Comparison of ENCODE assay signal across 22 cellular contexts in genomic region chr11:78244080-78244479, GRCh38. TPM values are rescaled to one million over a fixed set of nuclear protein-coding genes. Genes with fewer than 3 reads are reported as not detected.
DNase-seq lines count a peak whose midpoint lies in the region; TF ChIP-seq lines count a peak whose summit lies in the region.
"Had no signal": no experiment of that assay in that cellular context is flagged by ENCODE, and none has a peak within 500 bp of the region (broad histone marks: within the 10 kb centered on the region; RNA-seq: fewer than 3 reads in every experiment).

No MANE protein-coding gene starts in this region.

- peak overlapping the region; percentile 6 for H3K27ac ChIP-seq in subcutaneous abdominal adipose tissue (ENCODE audit: low read depth, low read length)
- H3K27ac ChIP-seq: RWPE1, spleen had no signal

- H3K36me3 Mint-ChIP-seq in T-helper 2 cell treated with Interferon-gamma antibody and Interleukin-4, amounts not matched to agents 5 μg/mL and 100 μg/mL, for 36 hours (ENCODE audit: low read depth), result peaks cover 85% of the 10 kb centered on the region
- peaks cover 95% of the 10 kb centered on the region for H3K36me3 Mint-ChIP-seq in activated T-helper 2 cell treated with anti-CD3 and anti-CD28 coated beads, Interferon-gamma antibody, Interleukin-2, Interleukin-4, amounts not matched to agents 10 μg/mL and 5 μg/mL and 100 μg/mL, durations not matched to agents 14 hours and 24 hours and 36 hours (ENCODE audit: low read depth)

- no peak for DNase-seq in T-helper 2 cell treated with Interferon-gamma antibody and Interleukin-4, amounts not matched to agents 5 μg/mL and 100 μg/mL, for 36 hours (ENCODE audit: low spot score)
- DNase-seq in T-helper 2 cell, result no peak
- DNase-seq in activated T-helper 2 cell treated with anti-CD3 and anti-CD28 coated beads, Interferon-gamma antibody, Interleukin-2, Interleukin-4, amounts not matched to agents 10 μg/mL and 5 μg/mL and 100 μg/mL, durations not matched to agents 14 hours and 24 hours and 36 hours (ENCODE audit: low spot score), result no peak
- DNase-seq in fibroblast of mammary gland (ENCODE audit: low read depth), result peak; percentile 26
- no peak for DNase-seq in NCI-H2081 treated with DMSO at 0.1 percent for 48 hours (lab: John Stamatoyannopoulos, UW)
- DNase-seq in SK-N-DZ (ENCODE audit: low spot score), result no peak
- no peak for DNase-seq in iPS-NIHi7 (ENCODE audit: extremely low spot score)
- DNase-seq: activated CD4-positive, alpha-beta T cell treated with anti-CD3 and anti-CD28 coated beads for 48 hours; activated CD8-positive, alpha-beta memory T cell treated with anti-CD3 and anti-CD28 coated beads, Interleukin-2, amount 50 U/mL, for 4 hours; activated effector memory CD4-positive, alpha-beta T cell treated with anti-CD3 and anti-CD28 coated beads, Interleukin-2, amount 50 U/mL, for 16 hours; activated naive CD8-positive, alpha-beta T cell treated with anti-CD3 and anti-CD28 coated beads, Interleukin-2, amount 50 U/mL, for 24 hours; Caco-2; cerebellar nuclear complex; effector memory CD4-positive, alpha-beta T cell; glutamatergic neuron; HCEC 1CT; NCI-H1417; spleen; stimulated activated CD4-positive, alpha-beta T cell treated with anti-CD3 and anti-CD28 coated beads, Interleukin-4, amount 100 ng/mL, for 4 hours; stimulated activated naive CD8-positive, alpha-beta T cell treated with anti-CD3 and anti-CD28 coated beads, Interleukin-15, amount 100 ng/mL, for 72 hours had no signal

- TF ChIP-seq CTCF in fibroblast of mammary gland (conservative IDR thresholded peaks at IDR 0.05; ENCODE audit: control insufficient read depth, insufficient read depth, low read depth, low read length), result no peak

- peaks cover 0 to 11% (median 9%) of the 10 kb centered on the region in 5 donors for H3K4me1 ChIP-seq in subcutaneous abdominal adipose tissue (ENCODE audit: control insufficient read depth in 5 of 5, insufficient read depth in 5 of 5, low read length in 5 of 5)
- H3K4me1 ChIP-seq: Caco-2 had no signal

- intact Hi-C loops in activated T-helper 2 cell treated with anti-CD3 and anti-CD28 coated beads, Interferon-gamma antibody, Interleukin-2, Interleukin-4, amounts not matched to agents 10 μg/mL and 5 μg/mL and 100 μg/mL, durations not matched to agents 14 hours and 24 hours and 36 hours (cut with micrococcal nuclease), result no loop called here

- H3K27ac Mint-ChIP-seq in T-helper 2 cell treated with Interferon-gamma antibody and Interleukin-4, amounts not matched to agents 5 μg/mL and 100 μg/mL, for 36 hours, result no peak overlapping the region
- peak overlapping the region; percentile 8 for H3K27ac Mint-ChIP-seq in activated T-helper 2 cell treated with anti-CD3 and anti-CD28 coated beads, Interferon-gamma antibody, Interleukin-2, Interleukin-4, amounts not matched to agents 10 μg/mL and 5 μg/mL and 100 μg/mL, durations not matched to agents 14 hours and 24 hours and 36 hours
- H3K27ac Mint-ChIP-seq: activated naive CD8-positive, alpha-beta T cell treated with anti-CD3 and anti-CD28 coated beads, Interleukin-2, amount 50 U/mL, for 24 hours; stimulated activated naive CD8-positive, alpha-beta T cell treated with anti-CD3 and anti-CD28 coated beads, Interleukin-15, amount 100 ng/mL, for 72 hours had no signal

- H3K4me3 Mint-ChIP-seq in T-helper 2 cell treated with Interferon-gamma antibody and Interleukin-4, amounts not matched to agents 5 μg/mL and 100 μg/mL, for 36 hours, result peak overlapping the region; percentile 45
- H3K4me3 Mint-ChIP-seq in activated T-helper 2 cell treated with anti-CD3 and anti-CD28 coated beads, Interferon-gamma antibody, Interleukin-2, Interleukin-4, amounts not matched to agents 10 μg/mL and 5 μg/mL and 100 μg/mL, durations not matched to agents 14 hours and 24 hours and 36 hours (ENCODE audit: low read depth), result peak overlapping the region; percentile 6
- H3K4me3 Mint-ChIP-seq: activated naive CD8-positive, alpha-beta T cell treated with anti-CD3 and anti-CD28 coated beads, Interleukin-2, amount 50 U/mL, for 24 hours; stimulated activated naive CD8-positive, alpha-beta T cell treated with anti-CD3 and anti-CD28 coated beads, Interleukin-15, amount 100 ng/mL, for 72 hours had no signal

- H3K9ac ChIP-seq in subcutaneous abdominal adipose tissue (ENCODE audit: low read length in 5 of 5), result no peak overlapping the region

- peaks cover 24% of the 10 kb centered on the region for H3K9me3 Mint-ChIP-seq in T-helper 2 cell treated with Interferon-gamma antibody and Interleukin-4, amounts not matched to agents 5 μg/mL and 100 μg/mL, for 36 hours
- H3K9me3 Mint-ChIP-seq in activated T-helper 2 cell treated with anti-CD3 and anti-CD28 coated beads, Interferon-gamma antibody, Interleukin-2, Interleukin-4, amounts not matched to agents 10 μg/mL and 5 μg/mL and 100 μg/mL, durations not matched to agents 14 hours and 24 hours and 36 hours, result peaks cover 20% of the 10 kb centered on the region

- H3K9me3 ChIP-seq in subcutaneous abdominal adipose tissue (ENCODE audit: control insufficient read depth in 5 of 5, low read length in 5 of 5), result peaks cover 0 to 10% (median 6%) of the 10 kb centered on the region in 5 donors

- H3K27me3 Mint-ChIP-seq in T-helper 2 cell treated with Interferon-gamma antibody and Interleukin-4, amounts not matched to agents 5 μg/mL and 100 μg/mL, for 36 hours (ENCODE audit: low read depth), result no peaks in the 10 kb centered on the region
- H3K27me3 Mint-ChIP-seq in activated T-helper 2 cell treated with anti-CD3 and anti-CD28 coated beads, Interferon-gamma antibody, Interleukin-2, Interleukin-4, amounts not matched to agents 10 μg/mL and 5 μg/mL and 100 μg/mL, durations not matched to agents 14 hours and 24 hours and 36 hours (ENCODE audit: low read depth), result no peaks in the 10 kb centered on the region
- H3K27me3 Mint-ChIP-seq: activated naive CD8-positive, alpha-beta T cell treated with anti-CD3 and anti-CD28 coated beads, Interleukin-2, amount 50 U/mL, for 24 hours; stimulated activated naive CD8-positive, alpha-beta T cell treated with anti-CD3 and anti-CD28 coated beads, Interleukin-15, amount 100 ng/mL, for 72 hours had no signal

- H3K4me3 ChIP-seq in fibroblast of mammary gland (ENCODE audit: control insufficient read depth, low read depth, low read length) (no peak overlapping the region), subcutaneous abdominal adipose tissue (ENCODE audit: low read depth in 1 of 5, low read length in 5 of 5) (no peak overlapping the region)
- H3K4me3 ChIP-seq: spleen had no signal

- H3K36me3 ChIP-seq in subcutaneous abdominal adipose tissue (ENCODE audit: control insufficient read depth in 5 of 5, insufficient read depth in 5 of 5, low read length in 5 of 5), result peaks cover 7 to 17% (median 15%) of the 10 kb centered on the region in 5 donors

- H3K27me3 ChIP-seq in subcutaneous abdominal adipose tissue (ENCODE audit: control insufficient read depth in 5 of 5, insufficient read depth in 4 of 5, low read length in 5 of 5), result no peaks in the 10 kb centered on the region
- H3K27me3 ChIP-seq: spleen had no signal

- peaks cover 33% of the 10 kb centered on the region for H3K4me1 Mint-ChIP-seq in T-helper 2 cell treated with Interferon-gamma antibody and Interleukin-4, amounts not matched to agents 5 μg/mL and 100 μg/mL, for 36 hours (ENCODE audit: low read depth)
- peaks cover 24% of the 10 kb centered on the region for H3K4me1 Mint-ChIP-seq in activated T-helper 2 cell treated with anti-CD3 and anti-CD28 coated beads, Interferon-gamma antibody, Interleukin-2, Interleukin-4, amounts not matched to agents 10 μg/mL and 5 μg/mL and 100 μg/mL, durations not matched to agents 14 hours and 24 hours and 36 hours (ENCODE audit: low read depth)
- H3K4me1 Mint-ChIP-seq: stimulated activated naive CD8-positive, alpha-beta T cell treated with anti-CD3 and anti-CD28 coated beads, Interleukin-15, amount 100 ng/mL, for 72 hours had no signal

RNA-seq across cellular contexts. Expression of gene USP35, which starts 55.4 kb away (rescaled TPM):
- 12.9 and 14.6 TPM in 2 replicates for total RNA-seq in activated T-helper 2 cell treated with anti-CD3 and anti-CD28 coated beads, Interferon-gamma antibody, Interleukin-2, Interleukin-4, amounts not matched to agents 10 μg/mL and 5 μg/mL and 100 μg/mL, durations not matched to agents 14 hours and 24 hours and 36 hours
- polyA plus RNA-seq in SK-N-DZ (2014; cell fraction: cytosol; rRNA removed), result 8.2 and 10.9 TPM in 2 replicates
- polyA plus RNA-seq in SK-N-DZ (2014; cell fraction: nucleus; rRNA removed), result 34.7 and 54.8 TPM in 2 replicates

RNA-seq across cellular contexts. Expression of gene KCTD21, which starts 55.7 kb away (rescaled TPM):
- total RNA-seq in activated T-helper 2 cell treated with anti-CD3 and anti-CD28 coated beads, Interferon-gamma antibody, Interleukin-2, Interleukin-4, amounts not matched to agents 10 μg/mL and 5 μg/mL and 100 μg/mL, durations not matched to agents 14 hours and 24 hours and 36 hours, result 10.0 and 10.4 TPM in 2 replicates
- polyA plus RNA-seq in SK-N-DZ (2014; cell fraction: cytosol; rRNA removed), result 4.4 and 5.4 TPM in 2 replicates
- polyA plus RNA-seq in SK-N-DZ (2014; cell fraction: nucleus; rRNA removed), result 1.3 and 3.5 TPM in 2 replicates
